ENCODE assay signal across 8 cellular contexts in genomic region chr11:87421422-87421821, GRCh38.
DNase-seq lines count a peak whose midpoint lies in the region; ATAC-seq and TF ChIP-seq lines count a peak whose summit lies in the region.

No MANE protein-coding gene starts in this region.

- no peak overlapping the region for H3K4me3 ChIP-seq in adrenal gland
- H3K4me3 ChIP-seq in left ventricle myocardium inferior, result no peak overlapping the region

- TF ChIP-seq POLR2A in adrenal gland (IDR thresholded peaks at IDR 0.05), result no peak

- H3K9me3 ChIP-seq in adrenal gland (replicated peaks in 1 of 3), result no peaks in the 10 kb centered on the region
- no peaks in the 10 kb centered on the region for H3K9me3 ChIP-seq in left ventricle myocardium inferior (replicated peaks)

- DNase-seq in activated gamma-delta T cell treated with Interleukin-2 at 50 U/mL for 16 hours, result peak; percentile 9
- no peak for DNase-seq in activated gamma-delta T cell (lab: John Stamatoyannopoulos, UW)
- DNase-seq in HS-27A (ENCODE audit: low read depth), result peak; percentile 88
- peak; percentile 66 for DNase-seq in NCI-H526 treated with DMSO at 0.1 percent for 48 hours (lab: John Stamatoyannopoulos, UW)
- peak; percentile 44 to 73 (median 67) for DNase-seq in adrenal gland
- no peak for DNase-seq in left ventricle myocardium inferior
- DNase-seq in renal cortical epithelial cell (ENCODE audit: low read depth), result peak; percentile 87

- TF ChIP-seq CTCF in adrenal gland (IDR thresholded peaks at IDR 0.05) (peak; percentile 76 to 90 (median 82)), left ventricle myocardium inferior (IDR thresholded peaks at IDR 0.05; ENCODE audit: borderline replicate concordance) (peak; percentile 90)

- WGBS in adrenal gland, 4 donors, result 12 to 33% (median 25%) methylated on average over 2 of the region's 2 CpGs

- no peaks in the 10 kb centered on the region for H3K36me3 ChIP-seq in adrenal gland (replicated peaks in 1 of 2)
- H3K36me3 ChIP-seq in left ventricle myocardium inferior, result no peaks in the 10 kb centered on the region

- H3K27me3 ChIP-seq in adrenal gland, result no peaks in the 10 kb centered on the region
- H3K27me3 ChIP-seq in left ventricle myocardium inferior (ENCODE audit: low read depth), result peaks cover 7% of the 10 kb centered on the region

- no peak overlapping the region for H3K27ac ChIP-seq in adrenal gland
- H3K27ac ChIP-seq in left ventricle myocardium inferior (replicated peaks), result no peak overlapping the region

- intact Hi-C loops in adrenal gland (cut with DNase I) (loop anchor here (2.0 to 10.0 kb wide), 3 partner anchors 67 to 487 kb away; no protein-coding TSS in a partner anchor), left ventricle myocardium inferior (cut with micrococcal nuclease) (loop anchor here (5.0 kb wide), 1 partner anchor 69 kb away; no protein-coding TSS in a partner anchor)

- ATAC-seq in GM21528 (IDR thresholded peaks at IDR 0.05; ENCODE audit: low FRiP score, unreplicated experiment), result peak; percentile 93

- H3K4me1 ChIP-seq in adrenal gland (replicated peaks in 1 of 2) (peaks cover 0 to 13% of the 10 kb centered on the region in 2 donors), left ventricle myocardium inferior (peaks cover 12% of the 10 kb centered on the region)

Comparison
In these comparisons a context has a peak if more than half of its experiments do, and no peak if none do; other contexts are left out.
1. DNase-seq: peak in activated gamma-delta T cell treated with Interleukin-2 at 50 U/mL for 16 hours (single experiment), HS-27A (single experiment), NCI-H526 treated with DMSO at 0.1 percent for 48 hours (single experiment), adrenal gland (7 of 7) and renal cortical epithelial cell (single experiment); none in activated gamma-delta T cell (single experiment) and left ventricle myocardium inferior (single experiment).